Comparison of ENCODE assay signal across 1 cellular context in the genomic region with DNA sequence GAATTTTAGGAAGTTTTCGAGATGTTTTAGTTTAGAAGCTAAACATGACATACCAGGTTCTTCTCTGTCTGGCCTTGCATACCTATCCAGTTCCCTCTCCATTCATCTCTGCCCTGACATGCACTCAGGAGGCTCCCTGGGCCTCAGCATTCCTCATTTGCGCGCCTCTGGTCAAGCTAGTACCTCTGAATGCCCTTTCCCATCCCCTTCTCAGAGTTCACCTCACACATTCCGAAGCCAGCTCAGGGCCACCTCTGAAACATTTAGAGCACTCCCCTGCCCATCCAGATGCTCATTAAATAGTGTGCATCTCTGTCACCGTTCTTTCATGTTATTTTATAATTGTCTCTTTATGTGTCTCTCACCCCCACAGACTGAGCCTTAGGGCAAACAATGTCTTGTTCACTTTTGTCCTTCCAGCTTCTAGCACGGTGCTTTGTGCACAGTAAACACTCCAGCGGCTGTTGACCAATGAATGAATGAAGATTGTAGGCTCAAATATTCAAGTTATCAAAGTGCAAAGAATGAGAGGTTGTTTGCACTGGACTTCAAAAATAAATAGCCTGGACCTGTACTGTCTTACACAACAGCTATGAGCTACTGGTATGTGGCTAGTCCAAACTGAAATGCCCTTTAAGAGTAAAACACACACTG.
TF ChIP-seq lines count a peak whose summit lies in the region.

No MANE protein-coding gene starts in this region.

TF ChIP-seq in HepG2, 621 proteins besides CTCF, POLR2A, EP300 and RAD21 (continued from another document and continues in another):
- TF ChIP-seq ZNF451 (CRISPR knock-in tag; IDR thresholded peaks at IDR 0.05) = no peak
- TF ChIP-seq PREB (CRISPR knock-in tag; IDR thresholded peaks at IDR 0.05) = no peak
- TF ChIP-seq PRMT3 (CRISPR knock-in tag; IDR thresholded peaks at IDR 0.05; ENCODE audit: borderline replicate concordance, low read depth) = peak; percentile 76; the same call in 1 of the 2 replicates
- peak; percentile 84 for TF ChIP-seq SALL1 (CRISPR knock-in tag; IDR thresholded peaks at IDR 0.05)
- no peak for TF ChIP-seq ZFYVE20 (CRISPR knock-in tag; IDR thresholded peaks at IDR 0.05; ENCODE audit: borderline replicate concordance, low read depth)
- TF ChIP-seq ZNF333 (CRISPR knock-in tag; IDR thresholded peaks at IDR 0.05; ENCODE audit: borderline replicate concordance) = no peak
- TF ChIP-seq, protein P1, sequence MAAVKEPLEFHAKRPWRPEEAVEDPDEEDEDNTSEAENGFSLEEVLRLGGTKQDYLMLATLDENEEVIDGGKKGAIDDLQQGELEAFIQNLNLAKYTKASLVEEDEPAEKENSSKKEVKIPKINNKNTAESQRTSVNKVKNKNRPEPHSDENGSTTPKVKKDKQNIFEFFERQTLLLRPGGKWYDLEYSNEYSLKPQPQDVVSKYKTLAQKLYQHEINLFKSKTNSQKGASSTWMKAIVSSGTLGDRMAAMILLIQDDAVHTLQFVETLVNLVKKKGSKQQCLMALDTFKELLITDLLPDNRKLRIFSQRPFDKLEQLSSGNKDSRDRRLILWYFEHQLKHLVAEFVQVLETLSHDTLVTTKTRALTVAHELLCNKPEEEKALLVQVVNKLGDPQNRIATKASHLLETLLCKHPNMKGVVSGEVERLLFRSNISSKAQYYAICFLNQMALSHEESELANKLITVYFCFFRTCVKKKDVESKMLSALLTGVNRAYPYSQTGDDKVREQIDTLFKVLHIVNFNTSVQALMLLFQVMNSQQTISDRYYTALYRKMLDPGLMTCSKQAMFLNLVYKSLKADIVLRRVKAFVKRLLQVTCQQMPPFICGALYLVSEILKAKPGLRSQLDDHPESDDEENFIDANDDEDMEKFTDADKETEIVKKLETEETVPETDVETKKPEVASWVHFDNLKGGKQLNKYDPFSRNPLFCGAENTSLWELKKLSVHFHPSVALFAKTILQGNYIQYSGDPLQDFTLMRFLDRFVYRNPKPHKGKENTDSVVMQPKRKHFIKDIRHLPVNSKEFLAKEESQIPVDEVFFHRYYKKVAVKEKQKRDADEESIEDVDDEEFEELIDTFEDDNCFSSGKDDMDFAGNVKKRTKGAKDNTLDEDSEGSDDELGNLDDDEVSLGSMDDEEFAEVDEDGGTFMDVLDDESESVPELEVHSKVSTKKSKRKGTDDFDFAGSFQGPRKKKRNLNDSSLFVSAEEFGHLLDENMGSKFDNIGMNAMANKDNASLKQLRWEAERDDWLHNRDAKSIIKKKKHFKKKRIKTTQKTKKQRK (IDR thresholded peaks at IDR 0.05; ENCODE audit: low read length) = no peak
- no peak for TF ChIP-seq PCBP2 (optimal IDR thresholded peaks at IDR 0.05; ENCODE audit: low read depth, low read length, poor library complexity, severe bottlenecking)
- TF ChIP-seq CHD4 (IDR thresholded peaks at IDR 0.05; ENCODE audit: borderline replicate concordance, low read length) = no peak
- TF ChIP-seq ZFP82 (CRISPR knock-in tag; IDR thresholded peaks at IDR 0.05; ENCODE audit: borderline replicate concordance) = no peak
- TF ChIP-seq ZIK1 (CRISPR knock-in tag; IDR thresholded peaks at IDR 0.05; ENCODE audit: borderline replicate concordance, low read depth) = no peak
- TF ChIP-seq HMG20B (CRISPR knock-in tag; conservative IDR thresholded peaks at IDR 0.05) = peak; percentile 93
- no peak for TF ChIP-seq ZNF292 (CRISPR knock-in tag; IDR thresholded peaks at IDR 0.05; ENCODE audit: borderline replicate concordance, low read depth)
- no peak for TF ChIP-seq ZXDC (CRISPR knock-in tag; IDR thresholded peaks at IDR 0.05)
- no peak for TF ChIP-seq HNRNPL (IDR thresholded peaks at IDR 0.05; ENCODE audit: low read depth, low read length)
- TF ChIP-seq, protein P2, sequence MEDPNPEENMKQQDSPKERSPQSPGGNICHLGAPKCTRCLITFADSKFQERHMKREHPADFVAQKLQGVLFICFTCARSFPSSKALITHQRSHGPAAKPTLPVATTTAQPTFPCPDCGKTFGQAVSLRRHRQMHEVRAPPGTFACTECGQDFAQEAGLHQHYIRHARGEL (CRISPR knock-in tag; IDR thresholded peaks at IDR 0.05) = no peak
- no peak for TF ChIP-seq RFX3 (CRISPR knock-in tag; IDR thresholded peaks at IDR 0.05)
- TF ChIP-seq HNF4A (CRISPR knock-in tag; IDR thresholded peaks at IDR 0.05) = peak; percentile 90
- no peak for TF ChIP-seq ZNF773 (CRISPR knock-in tag; IDR thresholded peaks at IDR 0.05; ENCODE audit: borderline replicate concordance)
- no peak for TF ChIP-seq ZNF577 (CRISPR knock-in tag; IDR thresholded peaks at IDR 0.05; ENCODE audit: borderline replicate concordance, low read depth)
- TF ChIP-seq EED (CRISPR knock-in tag; IDR thresholded peaks at IDR 0.05) = no peak
- TF ChIP-seq ZNF282 (IDR thresholded peaks at IDR 0.05; ENCODE audit: partially characterized antibody) = no peak
- TF ChIP-seq SP4 (CRISPR knock-in tag; IDR thresholded peaks at IDR 0.05) = no peak
- TF ChIP-seq, protein P3, sequence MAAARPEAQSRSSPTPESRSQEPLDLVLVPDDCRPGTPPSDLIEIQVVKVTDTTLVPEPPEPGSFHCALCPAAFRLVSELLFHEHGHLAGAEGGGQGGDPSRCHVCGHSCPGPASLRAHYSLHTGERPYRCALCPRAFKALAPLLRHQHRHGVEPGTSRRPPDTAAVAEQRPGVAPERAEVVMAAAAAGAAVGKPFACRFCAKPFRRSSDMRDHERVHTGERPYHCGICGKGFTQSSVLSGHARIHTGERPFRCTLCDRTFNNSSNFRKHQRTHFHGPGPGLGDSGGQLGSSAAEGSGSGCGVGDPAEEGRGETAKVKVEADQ (CRISPR knock-in tag; IDR thresholded peaks at IDR 0.05; ENCODE audit: borderline replicate concordance) = 0 out of 2 replicates have a peak, but pooled peaks have one; percentile 44
- TF ChIP-seq, protein P4, sequence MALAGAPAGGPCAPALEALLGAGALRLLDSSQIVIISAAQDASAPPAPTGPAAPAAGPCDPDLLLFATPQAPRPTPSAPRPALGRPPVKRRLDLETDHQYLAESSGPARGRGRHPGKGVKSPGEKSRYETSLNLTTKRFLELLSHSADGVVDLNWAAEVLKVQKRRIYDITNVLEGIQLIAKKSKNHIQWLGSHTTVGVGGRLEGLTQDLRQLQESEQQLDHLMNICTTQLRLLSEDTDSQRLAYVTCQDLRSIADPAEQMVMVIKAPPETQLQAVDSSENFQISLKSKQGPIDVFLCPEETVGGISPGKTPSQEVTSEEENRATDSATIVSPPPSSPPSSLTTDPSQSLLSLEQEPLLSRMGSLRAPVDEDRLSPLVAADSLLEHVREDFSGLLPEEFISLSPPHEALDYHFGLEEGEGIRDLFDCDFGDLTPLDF (CRISPR knock-in tag; IDR thresholded peaks at IDR 0.05) = peak; percentile 73
- TF ChIP-seq ATF4 (CRISPR knock-in tag; IDR thresholded peaks at IDR 0.05) = peak in 1 of 2 experiments; percentile 80; a peak in 2 of 4 replicates
- TF ChIP-seq HOXA5 (CRISPR knock-in tag; IDR thresholded peaks at IDR 0.05) = peak; percentile 83; the same call in 1 of the 2 replicates
- TF ChIP-seq, protein P5, sequence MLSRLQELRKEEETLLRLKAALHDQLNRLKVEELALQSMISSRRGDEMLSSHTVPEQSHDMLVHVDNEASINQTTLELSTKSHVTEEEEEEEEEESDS (CRISPR knock-in tag; IDR thresholded peaks at IDR 0.05; ENCODE audit: borderline replicate concordance) = no peak
- TF ChIP-seq ZNF749 (CRISPR knock-in tag; IDR thresholded peaks at IDR 0.05; ENCODE audit: borderline replicate concordance) = no peak
- TF ChIP-seq MIER2 (CRISPR knock-in tag; IDR thresholded peaks at IDR 0.05) = peak; percentile 29; the same call in 1 of the 2 replicates
- no peak for TF ChIP-seq ZNF781 (CRISPR knock-in tag; IDR thresholded peaks at IDR 0.05; ENCODE audit: borderline replicate concordance, not compliant biosample characterization)
- TF ChIP-seq ZNF460 (CRISPR knock-in tag; IDR thresholded peaks at IDR 0.05; ENCODE audit: borderline replicate concordance) = no peak; the same call in 1 of the 2 replicates
- TF ChIP-seq SNAPC2 (CRISPR knock-in tag; IDR thresholded peaks at IDR 0.05) = no peak
- TF ChIP-seq CAMTA2 (CRISPR knock-in tag; IDR thresholded peaks at IDR 0.05; ENCODE audit: borderline replicate concordance) = no peak
- peak; percentile 90 for TF ChIP-seq FOXO1 (CRISPR knock-in tag; IDR thresholded peaks at IDR 0.05)
- no peak for TF ChIP-seq ZNF121 (CRISPR knock-in tag; IDR thresholded peaks at IDR 0.05)
- TF ChIP-seq ZFP41 (CRISPR knock-in tag; IDR thresholded peaks at IDR 0.05; ENCODE audit: borderline replicate concordance) = no peak
- no peak for TF ChIP-seq RBAK (CRISPR knock-in tag; IDR thresholded peaks at IDR 0.05)
- TF ChIP-seq, protein P6, sequence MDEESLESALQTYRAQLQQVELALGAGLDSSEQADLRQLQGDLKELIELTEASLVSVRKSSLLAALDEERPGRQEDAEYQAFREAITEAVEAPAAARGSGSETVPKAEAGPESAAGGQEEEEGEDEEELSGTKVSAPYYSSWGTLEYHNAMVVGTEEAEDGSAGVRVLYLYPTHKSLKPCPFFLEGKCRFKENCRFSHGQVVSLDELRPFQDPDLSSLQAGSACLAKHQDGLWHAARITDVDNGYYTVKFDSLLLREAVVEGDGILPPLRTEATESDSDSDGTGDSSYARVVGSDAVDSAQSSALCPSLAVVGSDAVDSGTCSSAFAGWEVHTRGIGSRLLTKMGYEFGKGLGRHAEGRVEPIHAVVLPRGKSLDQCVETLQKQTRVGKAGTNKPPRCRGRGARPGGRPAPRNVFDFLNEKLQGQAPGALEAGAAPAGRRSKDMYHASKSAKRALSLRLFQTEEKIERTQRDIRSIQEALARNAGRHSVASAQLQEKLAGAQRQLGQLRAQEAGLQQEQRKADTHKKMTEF (CRISPR knock-in tag; IDR thresholded peaks at IDR 0.05) = peak; percentile 82
- TF ChIP-seq, protein P7, sequence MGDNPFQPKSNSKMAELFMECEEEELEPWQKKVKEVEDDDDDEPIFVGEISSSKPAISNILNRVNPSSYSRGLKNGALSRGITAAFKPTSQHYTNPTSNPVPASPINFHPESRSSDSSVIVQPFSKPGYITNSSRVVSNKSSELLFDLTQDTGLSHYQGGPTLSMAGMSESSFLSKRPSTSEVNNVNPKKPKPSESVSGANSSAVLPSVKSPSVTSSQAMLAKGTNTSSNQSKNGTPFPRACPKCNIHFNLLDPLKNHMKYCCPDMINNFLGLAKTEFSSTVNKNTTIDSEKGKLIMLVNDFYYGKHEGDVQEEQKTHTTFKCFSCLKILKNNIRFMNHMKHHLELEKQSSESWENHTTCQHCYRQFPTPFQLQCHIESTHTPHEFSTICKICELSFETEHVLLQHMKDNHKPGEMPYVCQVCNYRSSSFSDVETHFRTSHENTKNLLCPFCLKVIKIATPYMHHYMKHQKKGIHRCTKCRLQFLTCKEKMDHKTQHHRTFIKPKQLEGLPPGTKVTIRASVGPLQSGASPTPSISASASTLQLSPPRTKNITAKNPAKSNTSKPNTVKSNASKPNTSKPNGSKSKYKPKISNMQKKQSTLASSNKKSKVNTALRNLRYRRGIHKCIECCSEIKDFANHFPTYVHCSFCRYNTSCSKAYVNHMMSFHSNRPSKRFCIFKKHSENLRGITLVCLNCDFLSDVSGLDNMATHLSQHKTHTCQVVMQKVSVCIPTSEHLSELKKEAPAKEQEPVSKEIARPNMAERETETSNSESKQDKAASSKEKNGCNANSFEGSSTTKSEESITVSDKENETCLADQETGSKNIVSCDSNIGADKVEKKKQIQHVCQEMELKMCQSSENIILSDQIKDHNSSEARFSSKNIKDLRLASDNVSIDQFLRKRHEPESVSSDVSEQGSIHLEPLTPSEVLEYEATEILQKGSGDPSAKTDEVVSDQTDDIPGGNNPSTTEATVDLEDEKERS (CRISPR knock-in tag; IDR thresholded peaks at IDR 0.05) = 0 out of 2 replicates have a peak, but pooled peaks have one; percentile 52
- no peak for TF ChIP-seq HNRNPH1 (optimal IDR thresholded peaks at IDR 0.05; ENCODE audit: low read depth, low read length)
- TF ChIP-seq SMC3 (IDR thresholded peaks at IDR 0.05; ENCODE audit: low read length) = no peak
- no peak for TF ChIP-seq FIP1L1 (IDR thresholded peaks at IDR 0.05; ENCODE audit: borderline replicate concordance, insufficient read depth, low read depth, low read length)
- no peak for TF ChIP-seq REL (CRISPR knock-in tag; conservative IDR thresholded peaks at IDR 0.05)
